Comparison of ENCODE assay signal across 1 cellular context in genomic region chr13:23279321-23279720, GRCh38.
TF ChIP-seq lines count a peak whose summit lies in the region.

No MANE protein-coding gene starts in this region.

TF ChIP-seq in K562, 482 proteins besides CTCF, POLR2A, EP300 and RAD21 (continued from another document):
- no peak for TF ChIP-seq STAT6 (CRISPR knock-in tag; IDR thresholded peaks at IDR 0.05)
- TF ChIP-seq TAL1 (IDR thresholded peaks at IDR 0.05): peak; percentile 29; the same call in 1 of the 2 replicates
- peak; percentile 34; the same call in 1 of the 2 replicates for TF ChIP-seq HMBOX1 (IDR thresholded peaks at IDR 0.05)
- no peak for TF ChIP-seq SMAD1 (IDR thresholded peaks at IDR 0.05; ENCODE audit: low read depth, low read length, partially characterized antibody)
- peak; percentile 52 for TF ChIP-seq ARID1B (IDR thresholded peaks at IDR 0.05)
